Comparison of ENCODE assay signal across 8 cellular contexts in genomic region chr6:87907521-87907920, GRCh38.
DNase-seq lines count a peak whose midpoint lies in the region; ATAC-seq, FAIRE-seq and TF ChIP-seq lines count a peak whose summit lies in the region.

No MANE protein-coding gene starts in this region.

- no peaks in the 10 kb centered on the region for H3K4me1 ChIP-seq in small intestine (ENCODE audit: control insufficient read depth in 2 of 2, insufficient read depth in 1 of 2, low read depth in 1 of 2, low read length in 1 of 2)

- H3K27ac Mint-ChIP-seq in central memory CD8-positive, alpha-beta T cell (ENCODE audit: low read depth) = no peak overlapping the region

- H3K27ac ChIP-seq in small intestine (ENCODE audit: low read depth in 1 of 2, low read length in 1 of 2) = no peak overlapping the region

- no peak for TF ChIP-seq CTCF in GM10266 (IDR thresholded peaks at IDR 0.05; ENCODE audit: control insufficient read depth, insufficient read depth, low read depth, missing control alignments)

- H3K4me1 Mint-ChIP-seq in central memory CD8-positive, alpha-beta T cell = peaks cover 11% of the 10 kb centered on the region

- H3K36me3 ChIP-seq in small intestine (ENCODE audit: control insufficient read depth in 2 of 2, insufficient read depth in 2 of 2, low read length in 2 of 2) = no peaks in the 10 kb centered on the region

- peaks cover 16% of the 10 kb centered on the region for H3K27me3 Mint-ChIP-seq in central memory CD8-positive, alpha-beta T cell

- no peak for FAIRE-seq in small intestine (lab: Jason Lieb, UNC)

- H3K27me3 ChIP-seq in small intestine (ENCODE audit: control insufficient read depth in 2 of 2, insufficient read depth in 2 of 2, low read length in 2 of 2) = no peaks in the 10 kb centered on the region

- no peak overlapping the region for H3K4me3 ChIP-seq in small intestine (ENCODE audit: low read depth in 1 of 2, low read length in 2 of 2)

- peak overlapping the region; percentile 26 for H3K4me3 Mint-ChIP-seq in central memory CD8-positive, alpha-beta T cell

- 55 to 66% (median 57%) methylated on average over 2 of the region's 2 CpGs for WGBS in small intestine, 3 donors

- H3K9me3 ChIP-seq in small intestine (ENCODE audit: control insufficient read depth, low read depth) = no peaks in the 10 kb centered on the region

- peaks cover 2% of the 10 kb centered on the region for H3K36me3 Mint-ChIP-seq in central memory CD8-positive, alpha-beta T cell (ENCODE audit: insufficient read depth)

- DNase-seq in AML-193 (lab: John Stamatoyannopoulos, UW) (peak; percentile 89 to 91), M059J (ENCODE audit: low read depth) (peak; percentile 81), mucosa of gallbladder (ENCODE audit: low spot score) (no peak), GM10266 (ENCODE audit: extremely low spot score) (no peak), DMS79 treated with DMSO at 0.1 percent for 48 hours (lab: John Stamatoyannopoulos, UW) (no peak), small intestine (no peak)
- no peak for DNase-seq in central memory CD8-positive, alpha-beta T cell (ENCODE audit: low spot score in 2 of 2)

- ATAC-seq in GM19468 (IDR thresholded peaks at IDR 0.05; ENCODE audit: extremely low read depth, unreplicated experiment) = peak; percentile 42
- ATAC-seq in central memory CD8-positive, alpha-beta T cell (replicated peaks; ENCODE audit: extremely low read depth, poor library complexity, severe bottlenecking) = peak; percentile 85

- no peaks in the 10 kb centered on the region for H3K9me3 Mint-ChIP-seq in central memory CD8-positive, alpha-beta T cell

Comparison
In these comparisons a context has a peak if more than half of its experiments do, and no peak if none do; other contexts are left out.
1. DNase-seq: peak in AML-193 (2 of 2) and M059J (single experiment); none in central memory CD8-positive, alpha-beta T cell (0 of 2), mucosa of gallbladder (single experiment), GM10266 (single experiment), DMS79 treated with DMSO at 0.1 percent for 48 hours (single experiment) and small intestine (single experiment).